ENCODE assay signal across 9 cellular contexts in the genomic region with DNA sequence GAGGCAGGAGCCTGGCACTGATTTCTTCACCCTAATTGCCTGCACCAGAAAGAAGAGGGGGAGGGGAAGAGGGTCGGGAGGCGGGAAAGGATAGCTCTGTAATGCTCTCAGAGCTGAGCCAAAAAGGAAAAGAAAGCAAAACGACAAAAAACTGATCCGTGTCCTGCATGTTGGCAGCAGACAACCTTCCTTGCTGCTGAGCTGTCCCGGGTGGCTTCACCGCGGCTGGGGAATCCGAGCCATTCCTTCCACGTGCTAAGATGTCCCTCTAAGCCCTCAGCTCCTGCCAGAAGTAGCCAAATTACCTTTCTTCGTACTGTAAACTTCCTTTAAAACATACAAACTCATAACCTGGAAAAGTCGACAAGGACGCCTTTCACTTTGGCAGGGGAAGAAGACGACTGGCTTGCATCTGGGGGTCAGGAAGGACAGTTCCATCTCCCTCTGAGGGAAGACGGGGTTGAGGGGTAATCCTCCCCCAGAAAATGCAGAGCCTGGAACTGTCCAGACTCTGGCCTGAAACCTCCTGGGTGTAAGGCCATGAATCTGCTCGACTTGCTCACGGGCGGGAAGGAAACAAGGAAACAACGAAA. TPM values are rescaled to one million over a fixed set of nuclear protein-coding genes. Genes with fewer than 3 reads are reported as not detected.
DNase-seq lines count a peak whose midpoint lies in the region; ATAC-seq and TF ChIP-seq lines count a peak whose summit lies in the region.
"Had no signal": no experiment of that assay in that cellular context is flagged by ENCODE, and none has a peak within 500 bp of the region (broad histone marks: within the 10 kb centered on the region; RNA-seq: fewer than 3 reads in every experiment).

No MANE protein-coding gene starts in this region.

- H3K4me1 Mint-ChIP-seq in activated naive CD8-positive, alpha-beta T cell treated with anti-CD3 and anti-CD28 coated beads for 36 hours, result peaks cover 49% of the 10 kb centered on the region

- no peak for TF ChIP-seq CTCF in suprapubic skin (IDR thresholded peaks at IDR 0.05)
- TF ChIP-seq CTCF in PC-3 (conservative IDR thresholded peaks at IDR 0.05; ENCODE audit: low read depth, low read length), result no peak
- TF ChIP-seq CTCF in heart left ventricle (IDR thresholded peaks at IDR 0.05), result no peak

- no peak overlapping the region for H3K4me2 ChIP-seq in PC-3 (ENCODE audit: low read length)

- no peak overlapping the region for H3K9ac ChIP-seq in PC-3 (ENCODE audit: low read length)

- H3K9me3 ChIP-seq in suprapubic skin, result no peaks in the 10 kb centered on the region
- H3K9me3 ChIP-seq in PC-3 (ENCODE audit: low read length), result no peaks in the 10 kb centered on the region
- H3K9me3 ChIP-seq in heart left ventricle, result peaks cover 0 to 4% (median 0%) of the 10 kb centered on the region in 12 donors

- H3K4me3 ChIP-seq in suprapubic skin, result peak overlapping the region; percentile 51
- no peak overlapping the region for H3K4me3 ChIP-seq in PC-3 (ENCODE audit: low read length)
- peak overlapping the region in 5 of 12 donors; percentile 7 to 23 (median 16) for H3K4me3 ChIP-seq in heart left ventricle

- no peak for TF ChIP-seq EP300 in suprapubic skin (IDR thresholded peaks at IDR 0.05)

- H3K27ac Mint-ChIP-seq in activated naive CD8-positive, alpha-beta T cell treated with anti-CD3 and anti-CD28 coated beads for 36 hours, result no peak overlapping the region

- CTCF ChIA-PET in PC-3 (lab: Charles Lee), result no interaction called here

- no peak overlapping the region for H3K27ac ChIP-seq in suprapubic skin
- H3K27ac ChIP-seq in PC-3 (ENCODE audit: low read length), result no peak overlapping the region
- H3K27ac ChIP-seq in heart left ventricle, result no peak overlapping the region
- H3K27ac ChIP-seq: breast epithelium had no signal

- H3K9me2 ChIP-seq in PC-3 (replicated peaks; ENCODE audit: low read length), result no peaks in the 10 kb centered on the region

- peaks cover 3% of the 10 kb centered on the region for H3K9me3 Mint-ChIP-seq in activated naive CD8-positive, alpha-beta T cell treated with anti-CD3 and anti-CD28 coated beads for 36 hours

- H3K36me3 Mint-ChIP-seq in activated naive CD8-positive, alpha-beta T cell treated with anti-CD3 and anti-CD28 coated beads for 36 hours, result no peaks in the 10 kb centered on the region

- peaks cover 99% of the 10 kb centered on the region for H3K27me3 ChIP-seq in suprapubic skin
- H3K27me3 ChIP-seq in PC-3 (ENCODE audit: low read length), result no peaks in the 10 kb centered on the region
- peaks cover 72 to 100% (median 100%) of the 10 kb centered on the region in 9 donors for H3K27me3 ChIP-seq in heart left ventricle

- DNase-seq in activated CD8-positive, alpha-beta memory T cell treated with anti-CD3 and anti-CD28 coated beads for 24 hours, result peak; percentile 63
- no peak for DNase-seq in activated CD8-positive, alpha-beta memory T cell treated with anti-CD3 and anti-CD28 coated beads, Interleukin-2, amount 50 U/mL, for 4 hours
- DNase-seq in activated naive CD8-positive, alpha-beta T cell treated with anti-CD3 and anti-CD28 coated beads for 36 hours, result no peak
- DNase-seq in kidney tubule cell (ENCODE audit: low spot score) (peak; percentile 30), suprapubic skin (ENCODE audit: low spot score in 2 of 2) (no peak), PC-3 (no peak), heart left ventricle (no peak), NCI-H1048 (lab: John Stamatoyannopoulos, UW) (no peak)

- H3K79me2 ChIP-seq in PC-3 (ENCODE audit: low read length), result no peaks in the 10 kb centered on the region

- intact Hi-C loops in PC-3 (cut with micrococcal nuclease) (no loop called here), heart left ventricle (cut with DNase I) (no loop called here)

- no peak overlapping the region for H2AFZ ChIP-seq in PC-3 (ENCODE audit: low read length)

- H4K20me1 ChIP-seq in PC-3 (ENCODE audit: low read length), result no peaks in the 10 kb centered on the region

- H3K4me3 Mint-ChIP-seq in activated naive CD8-positive, alpha-beta T cell treated with anti-CD3 and anti-CD28 coated beads for 36 hours, result peak overlapping the region; percentile 72

- H3F3A ChIP-seq in PC-3 (ENCODE audit: low read length, unreplicated experiment), result no peaks in the 10 kb centered on the region

- ATAC-seq in PC-3 (no peak), heart left ventricle (no peak)

- TF ChIP-seq POLR2A in suprapubic skin (IDR thresholded peaks at IDR 0.05) (no peak), heart left ventricle (IDR thresholded peaks at IDR 0.05) (no peak)

- H3K4me1 ChIP-seq in suprapubic skin, result peaks cover 55% of the 10 kb centered on the region
- H3K4me1 ChIP-seq in PC-3 (ENCODE audit: insufficient read depth, low read length), result no peaks in the 10 kb centered on the region
- H3K4me1 ChIP-seq in heart left ventricle, result peaks cover 5 to 67% (median 36%) of the 10 kb centered on the region in 12 donors

- H3K36me3 ChIP-seq in suprapubic skin (peaks cover 22% of the 10 kb centered on the region), PC-3 (ENCODE audit: low read depth, low read length) (no peaks in the 10 kb centered on the region), heart left ventricle (no peaks in the 10 kb centered on the region)
- H3K36me3 ChIP-seq: breast epithelium had no signal

- BruUV-seq in PC-3 (replicated peaks; lab: Mats Ljungman, UMichigan), result no TSS peak

- H3K27me3 Mint-ChIP-seq in activated naive CD8-positive, alpha-beta T cell treated with anti-CD3 and anti-CD28 coated beads for 36 hours, result peaks cover 93% of the 10 kb centered on the region

- WGBS in suprapubic skin, result 54% methylated on average over 18 of the region's 18 CpGs
- 5 to 7% (median 6%) methylated on average over 18 of the region's 18 CpGs for WGBS in heart left ventricle, 4 donors

- POLR2A ChIA-PET in PC-3 (lab: Charles Lee; ENCODE audit: unreplicated experiment), result no interaction called here

RNA-seq across cellular contexts. Expression of gene OTX1, which starts 7.6 kb away (rescaled TPM):
- not detected for total RNA-seq in activated naive CD8-positive, alpha-beta T cell treated with anti-CD3 and anti-CD28 coated beads for 36 hours
- total RNA-seq in suprapubic skin, result 10 to 100 TPM in 2 of 4 donors, 1 to 10 TPM in 2; 6.6 to 19.7 (median 10.9) TPM
- total RNA-seq in PC-3 (2014; rRNA removed), result 2.3 and 2.9 TPM in 2 replicates
- under 1 TPM in 1 of 9 donors, not detected in 8; 0.15 TPM for total RNA-seq in heart left ventricle
- polyA plus RNA-seq in heart left ventricle, result not detected
- total RNA-seq: breast epithelium had no signal

Comparison
In these comparisons a context has a peak if more than half of its experiments do, and no peak if none do; other contexts are left out.
1. DNase-seq: peak in activated CD8-positive, alpha-beta memory T cell treated with anti-CD3 and anti-CD28 coated beads for 24 hours (single experiment) and kidney tubule cell (single experiment); none in activated CD8-positive, alpha-beta memory T cell treated with anti-CD3 and anti-CD28 coated beads, Interleukin-2, amount 50 U/mL, for 4 hours (single experiment), activated naive CD8-positive, alpha-beta T cell treated with anti-CD3 and anti-CD28 coated beads for 36 hours (single experiment), suprapubic skin (0 of 2), PC-3 (single experiment), heart left ventricle (0 of 5) and NCI-H1048 (single experiment).